8 cellular contexts compared by ENCODE assay signal in genomic region chr22:45671783-45672563, GRCh38. TPM values are rescaled to one million over a fixed set of nuclear protein-coding genes. Genes with fewer than 3 reads are reported as not detected.
A peak's percentile ranks its signal among the peaks of the same experiment; 100 is the strongest.
DNase-seq lines count a peak whose midpoint lies in the region; ATAC-seq lines count a peak whose summit lies in the region.

Gene ATXN10, plus strand, starts transcription at chr22:45671834. Its CDS starts 230 bp downstream, at chr22:45672064.

- ATAC-seq in GM18502 (IDR thresholded peaks at IDR 0.05; ENCODE audit: poor library complexity, unreplicated experiment) (peak; percentile 67), HG02973 (IDR thresholded peaks at IDR 0.05; ENCODE audit: unreplicated experiment) (peak; percentile 43), GM18873 (IDR thresholded peaks at IDR 0.05; ENCODE audit: low FRiP score, unreplicated experiment) (no peak)

- DNase-seq in NCI-H2227 treated with DMSO at 0.1 percent for 48 hours (lab: John Stamatoyannopoulos, UW) (peak; percentile 44), cerebellum (ENCODE audit: low spot score) (peak; percentile 65), kidney glomerular epithelial cell (lab: John Stamatoyannopoulos, UW) (peak; percentile 53)
- DNase-seq in activated CD4-positive, alpha-beta T cell treated with anti-CD3 and anti-CD28 coated beads for 1 hour: peak; percentile 52
- DNase-seq in stimulated activated CD4-positive, alpha-beta T cell treated with anti-CD3 and anti-CD28 coated beads, Interleukin-15, amount 100 ng/mL, for 24 hours: peak; percentile 85

RNA-seq across cellular contexts. Expression of gene ATXN10, which starts in this region (rescaled TPM):
- 180 TPM for total RNA-seq in cerebellum
